ENCODE assay signal across 25 cellular contexts in genomic region chr15:38164061-38164460, GRCh38.
DNase-seq lines count a peak whose midpoint lies in the region; ATAC-seq and TF ChIP-seq lines count a peak whose summit lies in the region.
"Had no signal": no experiment of that assay in that cellular context is flagged by ENCODE, and none has a peak within 500 bp of the region (broad histone marks: within the 10 kb centered on the region; RNA-seq: fewer than 3 reads in every experiment).

No MANE protein-coding gene starts in this region.

- H3K4me3 Mint-ChIP-seq in Caco-2 (ENCODE audit: unreplicated experiment) (peak overlapping the region; percentile 66), T-cell (no peak overlapping the region)
- H3K4me3 Mint-ChIP-seq: activated CD4-positive, alpha-beta T cell treated with anti-CD3 and anti-CD28 coated beads, Interleukin-2, amount 10 ng/mL, durations not matched to agents 24 days and 14 days; activated naive CD8-positive, alpha-beta T cell treated with anti-CD3 and anti-CD28 coated beads, Interleukin-2, amount 50 U/mL, for 24 hours; activated T-cell treated with anti-CD3 and anti-CD28 coated beads, Interleukin-2, amount 50 U/mL, for 4 hours had no signal

- H3K79me2 ChIP-seq in PC-3 (ENCODE audit: low read length) (no peaks in the 10 kb centered on the region), hepatocyte (no peaks in the 10 kb centered on the region), osteoblast (ENCODE audit: insufficient read depth, low read length) (no peaks in the 10 kb centered on the region)

- H3K4me3 ChIP-seq in Caco-2 (ENCODE audit: low read depth, low read length) (no peak overlapping the region), PC-3 (ENCODE audit: low read length) (no peak overlapping the region), hepatocyte (no peak overlapping the region), osteoblast (ENCODE audit: insufficient read depth, low read length) (no peak overlapping the region), uterus (no peak overlapping the region)
- H3K4me3 ChIP-seq: lung, stomach, tibial artery had no signal

- H3K27me3 Mint-ChIP-seq in Caco-2 (ENCODE audit: insufficient read depth, unreplicated experiment) (no peaks in the 10 kb centered on the region), T-cell (peaks cover 16 to 32% of the 10 kb centered on the region in 2 donors)

- WGBS in hepatocyte (ENCODE audit: low lambda C conversion rate, missing lambda C conversion rate) = 37% methylated on average over 2 of the region's 2 CpGs

- H3K4me1 ChIP-seq in Caco-2 (peaks cover 41% of the 10 kb centered on the region), PC-3 (ENCODE audit: insufficient read depth, low read length) (no peaks in the 10 kb centered on the region), hepatocyte (ENCODE audit: insufficient read depth) (peaks cover 25% of the 10 kb centered on the region), osteoblast (ENCODE audit: insufficient read depth, low read length) (no peaks in the 10 kb centered on the region), uterus (no peaks in the 10 kb centered on the region)
- H3K4me1 ChIP-seq: tibial artery had no signal

- intact Hi-C loops in Caco-2 (cut with micrococcal nuclease; ENCODE audit: unreplicated experiment) (loop anchor here (1.0 to 2.0 kb wide), 4 partner anchors 37 to 92 kb away; no protein-coding TSS in a partner anchor), PC-3 (cut with micrococcal nuclease) (no loop called here), uterus (cut with DNase I; ENCODE audit: low total_unique reads) (no loop called here)

- no peak for ATAC-seq in PC-3
- ATAC-seq in T-cell (replicated peaks in 1 of 4) = no peak
- ATAC-seq: activated naive CD8-positive, alpha-beta T cell treated with anti-CD3 and anti-CD28 coated beads, Interleukin-2, amount 50 U/mL, for 24 hours; activated T-cell treated with anti-CD3 and anti-CD28 coated beads, Interleukin-2, amount 50 U/mL, for 4 hours had no signal

- no peak overlapping the region for H3K27ac ChIP-seq in PC-3 (ENCODE audit: low read length)
- peak overlapping the region; percentile 79 for H3K27ac ChIP-seq in hepatocyte
- no peak overlapping the region for H3K27ac ChIP-seq in osteoblast (ENCODE audit: low read depth, low read length)
- no peak overlapping the region for H3K27ac ChIP-seq in uterus
- H3K27ac ChIP-seq: HL-60, stomach, tibial artery had no signal

- H3K27ac Mint-ChIP-seq in Caco-2 (ENCODE audit: unreplicated experiment) = peak overlapping the region; percentile 78
- no peak overlapping the region for H3K27ac Mint-ChIP-seq in T-cell
- H3K27ac Mint-ChIP-seq: activated CD4-positive, alpha-beta T cell treated with anti-CD3 and anti-CD28 coated beads, Interleukin-2, amount 10 ng/mL, durations not matched to agents 24 days and 14 days; activated naive CD8-positive, alpha-beta T cell treated with anti-CD3 and anti-CD28 coated beads, Interleukin-2, amount 50 U/mL, for 24 hours had no signal

- BruUV-seq in Caco-2 (replicated peaks; lab: Mats Ljungman, UMichigan) = TSS peak; percentile 88
- no TSS peak for BruUV-seq in PC-3 (replicated peaks; lab: Mats Ljungman, UMichigan)

- no peak overlapping the region for H3K4me2 ChIP-seq in PC-3 (ENCODE audit: low read length)
- peak overlapping the region; percentile 40 for H3K4me2 ChIP-seq in hepatocyte
- H3K4me2 ChIP-seq in osteoblast (ENCODE audit: insufficient read depth, low read length) = no peak overlapping the region

- H3K4me1 Mint-ChIP-seq in Caco-2 (ENCODE audit: low read depth, unreplicated experiment) = peaks cover 32% of the 10 kb centered on the region
- H3K4me1 Mint-ChIP-seq in T-cell = no peaks in the 10 kb centered on the region
- H3K4me1 Mint-ChIP-seq: activated CD4-positive, alpha-beta T cell treated with anti-CD3 and anti-CD28 coated beads, Interleukin-2, amount 10 ng/mL, durations not matched to agents 24 days and 14 days; activated naive CD8-positive, alpha-beta T cell treated with anti-CD3 and anti-CD28 coated beads, Interleukin-2, amount 50 U/mL, for 24 hours had no signal

- DNase-seq in Caco-2 (no peak), PC-3 (no peak), hepatocyte (ENCODE audit: low spot score) (no peak), osteoblast (ENCODE audit: insufficient read length, low spot score, missing footprints) (peak; percentile 26), T-cell (no peak), GM19238 (ENCODE audit: insufficient read length, low spot score) (no peak), uterus (no peak)
- DNase-seq: activated CD4-positive, alpha-beta T cell treated with anti-CD3 and anti-CD28 coated beads, Interleukin-2, amount 10 ng/mL, durations not matched to agents 24 days and 14 days; activated gamma-delta T cell treated with Interleukin-2 at 50 U/mL for 16 hours; activated naive CD8-positive, alpha-beta T cell treated with anti-CD3 and anti-CD28 coated beads, Interleukin-2, amount 50 U/mL, for 24 hours; activated T-cell treated with anti-CD3 and anti-CD28 coated beads, Interleukin-2, amount 50 U/mL, for 4 hours; EL; GOT3; kidney; NCI-H1048; NCI-H1694; NCI-H524; retina; Right ventricle myocardium superior; stimulated activated CD4-positive, alpha-beta T cell treated with anti-CD3 and anti-CD28 coated beads, Interleukin-1b, Interleukin-23, amount 100 ng/mL, for 48 hours; stomach; T1000; tibial artery had no signal

- H3K27me3 ChIP-seq in Caco-2 (replicated peaks; ENCODE audit: control insufficient read depth, insufficient read depth, low read length) = no peaks in the 10 kb centered on the region
- no peaks in the 10 kb centered on the region for H3K27me3 ChIP-seq in PC-3 (ENCODE audit: low read length)
- no peaks in the 10 kb centered on the region for H3K27me3 ChIP-seq in hepatocyte
- no peaks in the 10 kb centered on the region for H3K27me3 ChIP-seq in osteoblast (ENCODE audit: insufficient read depth, low read length)
- H3K27me3 ChIP-seq in uterus = no peaks in the 10 kb centered on the region
- H3K27me3 ChIP-seq: stomach, tibial artery had no signal

- CTCF ChIA-PET in Caco-2 (lab: Charles Lee) (interaction anchor here (1.0 to 1.4 kb wide), 3 partner anchors 88 to 92 kb away, joined by 3 to 6 read pairs (median 3); no protein-coding TSS in a partner anchor), PC-3 (lab: Charles Lee) (no interaction called here), T-cell (lab: Charles Lee) (no interaction called here)

- H4K20me1 ChIP-seq in PC-3 (ENCODE audit: low read length) (no peaks in the 10 kb centered on the region), hepatocyte (ENCODE audit: insufficient read depth, poor library complexity, severe bottlenecking) (no peaks in the 10 kb centered on the region), osteoblast (ENCODE audit: insufficient read depth, low read length) (no peaks in the 10 kb centered on the region)

- no peak for TF ChIP-seq POLR2A in uterus (IDR thresholded peaks at IDR 0.05)

- H3K36me3 Mint-ChIP-seq in Caco-2 (ENCODE audit: insufficient read depth, unreplicated experiment) = no peaks in the 10 kb centered on the region
- H3K36me3 Mint-ChIP-seq in T-cell = no peaks in the 10 kb centered on the region

- H3K9me2 ChIP-seq in PC-3 (replicated peaks; ENCODE audit: low read length) (no peaks in the 10 kb centered on the region), hepatocyte (replicated peaks; ENCODE audit: insufficient read depth) (no peaks in the 10 kb centered on the region)

- H3K9ac ChIP-seq in PC-3 (ENCODE audit: low read length) = no peak overlapping the region

- H2AFZ ChIP-seq in PC-3 (ENCODE audit: low read length) (0 out of 2 replicates have a peak overlapping the region, but pooled peaks have one; percentile 0), hepatocyte (no peak overlapping the region), osteoblast (ENCODE audit: low read length) (no peak overlapping the region)

- H3K9me3 Mint-ChIP-seq in Caco-2 (ENCODE audit: unreplicated experiment) = no peaks in the 10 kb centered on the region
- H3K9me3 Mint-ChIP-seq in T-cell = no peaks in the 10 kb centered on the region
- H3K9me3 Mint-ChIP-seq: activated CD4-positive, alpha-beta T cell treated with anti-CD3 and anti-CD28 coated beads, Interleukin-2, amount 10 ng/mL, durations not matched to agents 24 days and 14 days; activated naive CD8-positive, alpha-beta T cell treated with anti-CD3 and anti-CD28 coated beads, Interleukin-2, amount 50 U/mL, for 24 hours; activated T-cell treated with anti-CD3 and anti-CD28 coated beads, Interleukin-2, amount 50 U/mL, for 4 hours had no signal

- POLR2A ChIA-PET in Caco-2 (lab: Charles Lee) = interaction anchor here (0.6 to 1.1 kb wide), 3 partner anchors 92 to 135 kb away, joined by 3 to 5 read pairs (median 5); no protein-coding TSS in a partner anchor
- POLR2A ChIA-PET in PC-3 (lab: Charles Lee; ENCODE audit: unreplicated experiment) = no interaction called here
- POLR2A ChIA-PET in T-cell (lab: Charles Lee) = no interaction called here

- no peaks in the 10 kb centered on the region for H3F3A ChIP-seq in PC-3 (ENCODE audit: low read length, unreplicated experiment)

- H3K36me3 ChIP-seq in Caco-2 (ENCODE audit: control insufficient read depth, insufficient read depth, low read length) (no peaks in the 10 kb centered on the region), PC-3 (ENCODE audit: low read depth, low read length) (no peaks in the 10 kb centered on the region), hepatocyte (replicated peaks; ENCODE audit: insufficient read depth, low read depth) (no peaks in the 10 kb centered on the region), osteoblast (ENCODE audit: insufficient read depth, low read length) (no peaks in the 10 kb centered on the region), uterus (no peaks in the 10 kb centered on the region)
- H3K36me3 ChIP-seq: stomach, tibial artery had no signal

- TF ChIP-seq CTCF in Caco-2 (IDR thresholded peaks at IDR 0.05; ENCODE audit: insufficient read depth in 1 of 2, low read depth in 1 of 2, low read length in 1 of 2, severe bottlenecking in 1 of 2, unreplicated experiment in 1 of 2) (no peak), PC-3 (conservative IDR thresholded peaks at IDR 0.05; ENCODE audit: low read depth, low read length) (no peak), hepatocyte (IDR thresholded peaks at IDR 0.05; ENCODE audit: poor library complexity) (no peak), osteoblast (IDR thresholded peaks at IDR 0.05; ENCODE audit: extremely low read depth, low read depth, low read length) (no peak), uterus (IDR thresholded peaks at IDR 0.05) (no peak)

- H3K9me3 ChIP-seq in Caco-2 (no peaks in the 10 kb centered on the region), PC-3 (ENCODE audit: low read length) (no peaks in the 10 kb centered on the region), hepatocyte (ENCODE audit: low read depth) (no peaks in the 10 kb centered on the region), osteoblast (ENCODE audit: low read depth, low read length) (no peaks in the 10 kb centered on the region), uterus (no peaks in the 10 kb centered on the region)
- H3K9me3 ChIP-seq: stomach, tibial artery had no signal
